11 cellular contexts compared by ENCODE assay signal in the genomic region with DNA sequence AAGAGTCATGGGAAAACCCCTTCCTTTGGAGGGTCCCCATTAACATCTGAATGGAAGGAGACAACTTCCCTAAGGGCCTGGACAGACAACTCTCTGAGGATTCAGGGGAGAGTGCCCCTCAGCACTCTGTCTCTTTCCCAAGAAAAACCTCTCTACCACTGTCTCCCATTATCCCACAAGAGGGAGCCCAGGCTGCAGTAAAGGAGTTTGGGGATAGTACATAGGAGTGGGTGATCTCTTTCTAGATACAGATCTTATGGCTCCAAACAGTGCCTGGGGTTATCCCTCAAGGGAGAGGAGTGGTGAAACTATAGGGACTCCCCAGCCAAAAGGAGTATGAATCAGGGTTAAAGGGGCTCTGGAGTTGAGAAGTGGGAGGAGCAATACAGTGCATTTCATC. TPM values are rescaled to one million over a fixed set of nuclear protein-coding genes. Genes with fewer than 3 reads are reported as not detected.
A peak's percentile ranks its signal among the peaks of the same experiment; 100 is the strongest.
DNase-seq lines count a peak whose midpoint lies in the region; ATAC-seq and TF ChIP-seq lines count a peak whose summit lies in the region.
"Had no signal": no experiment of that assay in that cellular context is flagged by ENCODE, and none has a peak within 500 bp of the region (broad histone marks: within the 10 kb centered on the region; RNA-seq: fewer than 3 reads in every experiment).

No MANE protein-coding gene starts in this region.

- H3K27ac ChIP-seq in left ventricle myocardium inferior (replicated peaks), result no peak overlapping the region
- H3K27ac ChIP-seq in right atrium auricular region, result no peak overlapping the region
- H3K27ac ChIP-seq in hepatocyte, result no peak overlapping the region

- H3K27ac Mint-ChIP-seq in CD14-positive monocyte, result no peak overlapping the region
- H3K27ac Mint-ChIP-seq: T-helper 2 cell treated with Interferon-gamma antibody and Interleukin-4, amounts not matched to agents 5 μg/mL and 100 μg/mL, for 36 hours had no signal

- peaks cover 15% of the 10 kb centered on the region for H3K4me1 Mint-ChIP-seq in CD14-positive monocyte

- H3K4me2 ChIP-seq in hepatocyte, result no peak overlapping the region

- DNase-seq in left ventricle myocardium inferior (no peak), right atrium auricular region (ENCODE audit: low spot score) (no peak), hepatocyte (ENCODE audit: low spot score) (no peak), CD14-positive monocyte (ENCODE audit: low spot score) (no peak), midbrain (lab: John Stamatoyannopoulos, UW) (no peak), retina (no peak)
- DNase-seq: stimulated activated CD4-positive, alpha-beta T cell treated with anti-CD3 and anti-CD28 coated beads, Interleukin-12 subunit alpha, Interleukin-12 subunit beta, amount 100 ng/mL, for 4 hours had no signal

- ATAC-seq in SK-N-SH treated with all-trans-retinoic acid at 6 μM for 48 hours (peak; percentile 82), GM18858 (IDR thresholded peaks at IDR 0.05; ENCODE audit: unreplicated experiment) (no peak)

- H3K4me1 ChIP-seq in left ventricle myocardium inferior, result peaks cover 12% of the 10 kb centered on the region
- H3K4me1 ChIP-seq in right atrium auricular region, result peaks cover 0 to 10% of the 10 kb centered on the region in 2 donors
- peaks cover 14% of the 10 kb centered on the region for H3K4me1 ChIP-seq in hepatocyte (ENCODE audit: insufficient read depth)

- intact Hi-C loops in left ventricle myocardium inferior (cut with micrococcal nuclease) (no loop called here), CD14-positive monocyte (cut with micrococcal nuclease) (no loop called here)

- no peaks in the 10 kb centered on the region for H3K79me2 ChIP-seq in hepatocyte

- H3K27me3 ChIP-seq in left ventricle myocardium inferior (ENCODE audit: low read depth) (peaks cover 58% of the 10 kb centered on the region), right atrium auricular region (no peaks in the 10 kb centered on the region), hepatocyte (peaks cover 12% of the 10 kb centered on the region)

- no peak overlapping the region for H2AFZ ChIP-seq in hepatocyte

- H3K36me3 ChIP-seq in left ventricle myocardium inferior, result no peaks in the 10 kb centered on the region
- H3K36me3 ChIP-seq in right atrium auricular region, result no peaks in the 10 kb centered on the region
- H3K36me3 ChIP-seq in hepatocyte (replicated peaks; ENCODE audit: insufficient read depth, low read depth), result no peaks in the 10 kb centered on the region

- peaks cover 22 to 34% (median 27%) of the 10 kb centered on the region in 3 donors for H3K27me3 Mint-ChIP-seq in CD14-positive monocyte (ENCODE audit: low read depth in 3 of 3)

- TF ChIP-seq CTCF in left ventricle myocardium inferior (IDR thresholded peaks at IDR 0.05; ENCODE audit: borderline replicate concordance) (peak; percentile 21), right atrium auricular region (IDR thresholded peaks at IDR 0.05) (no peak), hepatocyte (IDR thresholded peaks at IDR 0.05; ENCODE audit: poor library complexity) (peak; percentile 24), CD14-positive monocyte (IDR thresholded peaks at IDR 0.05) (no peak)

- no peak overlapping the region for H3K4me3 ChIP-seq in left ventricle myocardium inferior
- no peak overlapping the region for H3K4me3 ChIP-seq in right atrium auricular region
- no peak overlapping the region for H3K4me3 ChIP-seq in hepatocyte
- H3K4me3 ChIP-seq: lung had no signal

- no peaks in the 10 kb centered on the region for H3K9me2 ChIP-seq in hepatocyte (replicated peaks; ENCODE audit: insufficient read depth)

- peaks cover 0 to 8% (median 0%) of the 10 kb centered on the region in 7 donors for H3K9me3 Mint-ChIP-seq in CD14-positive monocyte
- H3K9me3 Mint-ChIP-seq: T-helper 2 cell treated with Interferon-gamma antibody and Interleukin-4, amounts not matched to agents 5 μg/mL and 100 μg/mL, for 36 hours had no signal

- H3K9me3 ChIP-seq in left ventricle myocardium inferior (replicated peaks) (no peaks in the 10 kb centered on the region), right atrium auricular region (no peaks in the 10 kb centered on the region), hepatocyte (ENCODE audit: low read depth) (no peaks in the 10 kb centered on the region)

- H3K4me3 Mint-ChIP-seq in CD14-positive monocyte, result no peak overlapping the region
- H3K4me3 Mint-ChIP-seq: T-helper 2 cell treated with Interferon-gamma antibody and Interleukin-4, amounts not matched to agents 5 μg/mL and 100 μg/mL, for 36 hours had no signal

- peaks cover 0 to 3% of the 10 kb centered on the region in 2 donors for H3K36me3 Mint-ChIP-seq in CD14-positive monocyte

- H4K20me1 ChIP-seq in hepatocyte (ENCODE audit: insufficient read depth, poor library complexity, severe bottlenecking), result no peaks in the 10 kb centered on the region

TF ChIP-seq in SK-N-SH treated with all-trans-retinoic acid at 6 μM for 48 hours, 23 proteins besides CTCF, POLR2A, EP300 and RAD21:
- TF ChIP-seq, protein P1, sequence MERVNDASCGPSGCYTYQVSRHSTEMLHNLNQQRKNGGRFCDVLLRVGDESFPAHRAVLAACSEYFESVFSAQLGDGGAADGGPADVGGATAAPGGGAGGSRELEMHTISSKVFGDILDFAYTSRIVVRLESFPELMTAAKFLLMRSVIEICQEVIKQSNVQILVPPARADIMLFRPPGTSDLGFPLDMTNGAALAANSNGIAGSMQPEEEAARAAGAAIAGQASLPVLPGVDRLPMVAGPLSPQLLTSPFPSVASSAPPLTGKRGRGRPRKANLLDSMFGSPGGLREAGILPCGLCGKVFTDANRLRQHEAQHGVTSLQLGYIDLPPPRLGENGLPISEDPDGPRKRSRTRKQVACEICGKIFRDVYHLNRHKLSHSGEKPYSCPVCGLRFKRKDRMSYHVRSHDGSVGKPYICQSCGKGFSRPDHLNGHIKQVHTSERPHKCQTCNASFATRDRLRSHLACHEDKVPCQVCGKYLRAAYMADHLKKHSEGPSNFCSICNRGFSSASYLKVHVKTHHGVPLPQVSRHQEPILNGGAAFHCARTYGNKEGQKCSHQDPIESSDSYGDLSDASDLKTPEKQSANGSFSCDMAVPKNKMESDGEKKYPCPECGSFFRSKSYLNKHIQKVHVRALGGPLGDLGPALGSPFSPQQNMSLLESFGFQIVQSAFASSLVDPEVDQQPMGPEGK (CRISPR knock-in tag; IDR thresholded peaks at IDR 0.05; ENCODE audit: borderline replicate concordance), result no peak
- no peak for TF ChIP-seq SNAI2 (CRISPR knock-in tag; IDR thresholded peaks at IDR 0.05)
- no peak for TF ChIP-seq ZFP3 (CRISPR knock-in tag; IDR thresholded peaks at IDR 0.05)
- TF ChIP-seq ZNF565 (CRISPR knock-in tag; conservative IDR thresholded peaks at IDR 0.05; ENCODE audit: low read depth), result no peak
- TF ChIP-seq ESRRG (CRISPR knock-in tag; IDR thresholded peaks at IDR 0.05), result no peak
- no peak for TF ChIP-seq OSR1 (CRISPR knock-in tag; IDR thresholded peaks at IDR 0.05)
- TF ChIP-seq ARNTL (CRISPR knock-in tag; IDR thresholded peaks at IDR 0.05; ENCODE audit: borderline replicate concordance, low read depth), result no peak

RNA-seq across cellular contexts. Expression of a gene that starts 6.1 kb away (rescaled TPM):
- total RNA-seq in left ventricle myocardium inferior (0.44 TPM), right atrium auricular region (under 1 TPM in 1 of 2 donors, not detected in 1; 0.74 TPM), hepatocyte (0.30 TPM in 1 of 2 replicates, not detected in the other)
- polyA plus RNA-seq in hepatocyte (0.77 and 1.1 TPM in 2 replicates), CD14-positive monocyte (not detected)

RNA-seq across cellular contexts. Expression of a gene that starts 8.2 kb away (rescaled TPM):
- total RNA-seq in left ventricle myocardium inferior, result 49.6 TPM
- 10 to 100 TPM; 35.5 to 48.8 TPM for total RNA-seq in right atrium auricular region
- total RNA-seq in hepatocyte, result 67.7 and 71.3 TPM in 2 replicates
- 57.6 and 61.6 TPM in 2 replicates for polyA plus RNA-seq in hepatocyte
- 10 to 100 TPM; 56.5 to 58.4 TPM for polyA plus RNA-seq in CD14-positive monocyte

RNA-seq across cellular contexts. Expression of a gene that starts 12.7 kb away (rescaled TPM):
- total RNA-seq in left ventricle myocardium inferior (not detected), right atrium auricular region (not detected), hepatocyte (not detected in 2 replicates)
- polyA plus RNA-seq in hepatocyte (not detected in 2 replicates), CD14-positive monocyte (not detected)

RNA-seq across cellular contexts. Expression of a gene that starts 33.7 kb away (rescaled TPM):
- total RNA-seq in left ventricle myocardium inferior (1.4 TPM), right atrium auricular region (under 1 TPM; 0.44 to 0.67 TPM), hepatocyte (0.10 and 0.20 TPM in 2 replicates)
- polyA plus RNA-seq in hepatocyte (not detected in 2 replicates), CD14-positive monocyte (not detected)

RNA-seq across cellular contexts. Expression of a gene that starts 40.2 kb away (rescaled TPM):
- total RNA-seq in left ventricle myocardium inferior, result 4.3 TPM
- total RNA-seq in right atrium auricular region, result 10 to 100 TPM in 1 of 2 donors, 1 to 10 TPM in 1; 9.1 to 10.2 TPM
- total RNA-seq in hepatocyte, result 30.4 and 37.8 TPM in 2 replicates
- 201 and 232 TPM in 2 replicates for polyA plus RNA-seq in hepatocyte
- polyA plus RNA-seq in CD14-positive monocyte, result 1 to 10 TPM; 1.5 to 2.2 TPM

Comparison
In these comparisons a context has a peak if more than half of its experiments do, and no peak if none do; other contexts are left out.
1. CTCF ChIP-seq: peak in left ventricle myocardium inferior (single experiment) and hepatocyte (single experiment); none in right atrium auricular region (0 of 2) and CD14-positive monocyte (single experiment).